ENCODE assay signal across 22 cellular contexts in genomic region chrX:130803537-130803936, GRCh38.
A peak's percentile ranks its signal among the peaks of the same experiment; 100 is the strongest.
DNase-seq lines count a peak whose midpoint lies in the region; ATAC-seq, FAIRE-seq and TF ChIP-seq lines count a peak whose summit lies in the region.
"Had no signal": no experiment of that assay in that cellular context is flagged by ENCODE, and none has a peak within 500 bp of the region (broad histone marks: within the 10 kb centered on the region; RNA-seq: fewer than 3 reads in every experiment).

No MANE protein-coding gene starts in this region.

- no peaks in the 10 kb centered on the region for H3K79me2 ChIP-seq in K562 (ENCODE audit: control insufficient read depth, insufficient read depth, low read length)

- no peak overlapping the region for H3K4me3 Mint-ChIP-seq in activated naive CD4-positive, alpha-beta T cell treated with anti-CD3 and anti-CD28 coated beads for 36 hours
- H3K4me3 Mint-ChIP-seq: B cell; CD4-positive, alpha-beta T cell; CD8-positive, alpha-beta T cell had no signal

- H3K4me3 ChIP-seq in A549 (no peak overlapping the region), IMR-90 (ENCODE audit: insufficient read depth, low read depth, low read length) (no peak overlapping the region), K562 (no peak overlapping the region)
- H3K4me3 ChIP-seq: BLaER1 treated with 17β-estradiol and CSF1 and Interleukin-3, amounts not matched to agents 10 nM and 100 nM had no signal

- no peak overlapping the region for H2BK120ac ChIP-seq in IMR-90 (ENCODE audit: low read depth, low read length)

- no peaks in the 10 kb centered on the region for H4K20me1 ChIP-seq in IMR-90 (ENCODE audit: insufficient read depth, low read length)
- no peaks in the 10 kb centered on the region for H4K20me1 ChIP-seq in K562 (replicated peaks; ENCODE audit: control insufficient read depth, insufficient read depth, low read length)

- BruUV-seq in IMR-90 (replicated peaks; lab: Mats Ljungman, UMichigan) (no TSS peak), K562 (replicated peaks; lab: Mats Ljungman, UMichigan) (no TSS peak)

- H4K91ac ChIP-seq in IMR-90 (ENCODE audit: insufficient read depth, low read depth, low read length), result no peak overlapping the region

- in situ Hi-C loops in IMR-90 (cut with MboI; ENCODE audit: low sequenced_read_pairs) (no loop called here), K562 (cut with MboI) (no loop called here)

- H3K27ac ChIP-seq in A549, result no peak overlapping the region
- H3K27ac ChIP-seq in IMR-90 (ENCODE audit: insufficient read depth, low read length), result no peak overlapping the region
- no peak overlapping the region for H3K27ac ChIP-seq in K562 (ENCODE audit: extremely low read depth, low read depth, low read length)
- H3K27ac ChIP-seq: BLaER1 treated with 17β-estradiol and CSF1 and Interleukin-3, amounts not matched to agents 10 nM and 100 nM; C4-2B had no signal

- no peak overlapping the region for H3K4ac ChIP-seq in IMR-90 (ENCODE audit: low read depth, low read length)

- no peaks in the 10 kb centered on the region for H3K9me3 Mint-ChIP-seq in activated naive CD4-positive, alpha-beta T cell treated with anti-CD3 and anti-CD28 coated beads for 36 hours
- H3K9me3 Mint-ChIP-seq: CD4-positive, alpha-beta T cell; CD8-positive, alpha-beta T cell had no signal

- no peaks in the 10 kb centered on the region for H3K27me3 Mint-ChIP-seq in activated naive CD4-positive, alpha-beta T cell treated with anti-CD3 and anti-CD28 coated beads for 36 hours (ENCODE audit: low read depth)
- H3K27me3 Mint-ChIP-seq: B cell; CD4-positive, alpha-beta T cell had no signal

- H2BK20ac ChIP-seq in IMR-90 (ENCODE audit: low read depth, low read length), result no peak overlapping the region

- no peak overlapping the region for H2AK9ac ChIP-seq in IMR-90 (replicated peaks; ENCODE audit: low read depth, low read length, poor library complexity)

- no peak overlapping the region for H2BK5ac ChIP-seq in IMR-90 (ENCODE audit: low read depth, low read length, poor library complexity, severe bottlenecking)

- POLR2A ChIA-PET in A549 (lab: Yijun Ruan, JAX), result no interaction called here
- POLR2A ChIA-PET in IMR-90 (lab: Charles Lee; ENCODE audit: unreplicated experiment), result no interaction called here
- POLR2A ChIA-PET in K562 (lab: Yijun Ruan, JAX), result no interaction called here

- H4K8ac ChIP-seq in IMR-90 (ENCODE audit: low read depth in 2 of 2, low read length in 2 of 2), result no peak overlapping the region

- no peak overlapping the region for H2AFZ ChIP-seq in IMR-90 (replicated peaks; ENCODE audit: low read length, poor library complexity)
- H2AFZ ChIP-seq in K562 (ENCODE audit: low read depth, low read length), result no peak overlapping the region

- H3K9ac ChIP-seq in IMR-90 (ENCODE audit: low read depth, low read length) (no peak overlapping the region), K562 (ENCODE audit: insufficient read depth in 1 of 2, low read depth in 2 of 2, low read length in 2 of 2) (no peak overlapping the region)
- H3K9ac ChIP-seq: BLaER1 treated with 17β-estradiol and CSF1 and Interleukin-3, amounts not matched to agents 10 nM and 100 nM had no signal

- no peak overlapping the region for H3K18ac ChIP-seq in IMR-90 (ENCODE audit: low read depth, low read length)

- H4K5ac ChIP-seq in IMR-90 (ENCODE audit: low read depth, low read length), result no peak overlapping the region

- no peaks in the 10 kb centered on the region for H3K36me3 ChIP-seq in IMR-90 (ENCODE audit: control insufficient read depth, insufficient read depth, low read length)
- no peaks in the 10 kb centered on the region for H3K36me3 ChIP-seq in K562 (ENCODE audit: control insufficient read depth, insufficient read depth, low read length)
- H3K36me3 ChIP-seq: BLaER1 treated with 17β-estradiol and CSF1 and Interleukin-3, amounts not matched to agents 10 nM and 100 nM had no signal

- no peak for TF ChIP-seq EP300 in A549 (IDR thresholded peaks at IDR 0.05)
- TF ChIP-seq EP300 in K562 (IDR thresholded peaks at IDR 0.05; ENCODE audit: low read length), result no peak

- FAIRE-seq in A549 (lab: Jason Lieb, UNC), result no peak
- FAIRE-seq in K562 (lab: Jason Lieb, UNC), result no peak
- FAIRE-seq: A204.1, GM12891, GM19239 had no signal

- peaks cover 3% of the 10 kb centered on the region; the same call in 1 of the 2 replicates for H3K9me1 ChIP-seq in IMR-90 (ENCODE audit: insufficient read depth, low read length)
- no peaks in the 10 kb centered on the region for H3K9me1 ChIP-seq in K562 (ENCODE audit: control insufficient read depth, insufficient read depth, low read length)

- TF ChIP-seq CTCF in A549 (IDR thresholded peaks at IDR 0.05), result no peak
- no peak for TF ChIP-seq CTCF in IMR-90 (conservative IDR thresholded peaks at IDR 0.05; ENCODE audit: low read depth, low read length)
- TF ChIP-seq CTCF in K562 (IDR thresholded peaks at IDR 0.05 in 2 of 3, conservative IDR thresholded peaks at IDR 0.05 in 1 of 3; ENCODE audit: insufficient read depth in 2 of 3, low read depth in 1 of 3, low read length in 3 of 3), result no peak

- H3K23ac ChIP-seq in IMR-90 (ENCODE audit: low read depth, low read length), result no peak overlapping the region

- no peak for ATAC-seq in A549
- no peak for ATAC-seq in IMR-90 (ENCODE audit: low read depth)
- no peak for ATAC-seq in K562
- no peak for ATAC-seq in activated CD4-positive, CD25-positive, alpha-beta regulatory T cell treated with anti-CD3 and anti-CD28 coated beads, Interleukin-2, amount 50 U/mL, for 24 hours
- ATAC-seq: CD8-positive, alpha-beta T cell had no signal

- dilution Hi-C loops in IMR-90 (cut with HindIII; ENCODE audit: low sequenced_read_pairs, unreplicated experiment), result no loop called here

- H3K4me2 ChIP-seq in A549 (no peak overlapping the region), IMR-90 (ENCODE audit: low read depth, low read length) (no peak overlapping the region), K562 (ENCODE audit: insufficient read depth, low read length) (no peak overlapping the region)
- H3K4me2 ChIP-seq: BLaER1 treated with 17β-estradiol and CSF1 and Interleukin-3, amounts not matched to agents 10 nM and 100 nM had no signal

- no peak overlapping the region for H3K27ac Mint-ChIP-seq in activated naive CD4-positive, alpha-beta T cell treated with anti-CD3 and anti-CD28 coated beads for 36 hours
- H3K27ac Mint-ChIP-seq: B cell; CD4-positive, alpha-beta T cell; CD8-positive, alpha-beta T cell had no signal

- no peaks in the 10 kb centered on the region for H3K36me3 Mint-ChIP-seq in activated naive CD4-positive, alpha-beta T cell treated with anti-CD3 and anti-CD28 coated beads for 36 hours (ENCODE audit: low read depth)
- H3K36me3 Mint-ChIP-seq: CD8-positive, alpha-beta T cell had no signal

- H3K9me3 ChIP-seq in A549 (no peaks in the 10 kb centered on the region), IMR-90 (ENCODE audit: control insufficient read depth, insufficient read depth, low read length) (no peaks in the 10 kb centered on the region), K562 (replicated peaks; ENCODE audit: control insufficient read depth, insufficient read depth, low read depth, low read length) (no peaks in the 10 kb centered on the region)
- H3K9me3 ChIP-seq: BLaER1 treated with 17β-estradiol and CSF1 and Interleukin-3, amounts not matched to agents 10 nM and 100 nM; Caco-2 had no signal

- H3K27me3 ChIP-seq in IMR-90 (ENCODE audit: control insufficient read depth, insufficient read depth, low read length), result no peaks in the 10 kb centered on the region
- H3K27me3 ChIP-seq in K562 (ENCODE audit: control insufficient read depth in 2 of 2, insufficient read depth in 2 of 2, low read length in 2 of 2), result no peaks in the 10 kb centered on the region

- H3K4me1 Mint-ChIP-seq in activated naive CD4-positive, alpha-beta T cell treated with anti-CD3 and anti-CD28 coated beads for 36 hours (ENCODE audit: low read depth), result no peaks in the 10 kb centered on the region
- H3K4me1 Mint-ChIP-seq: B cell had no signal

- TF ChIP-seq POLR2A in A549 (IDR thresholded peaks at IDR 0.05; ENCODE audit: low read length) (no peak), IMR-90 (IDR thresholded peaks at IDR 0.05; ENCODE audit: low read depth, low read length) (no peak), K562 (conservative IDR thresholded peaks at IDR 0.05) (no peak)

- no peak overlapping the region for H2BK15ac ChIP-seq in IMR-90 (ENCODE audit: low read depth, low read length)

- TF ChIP-seq RAD21 in A549 (conservative IDR thresholded peaks at IDR 0.05 in 1 of 2, IDR thresholded peaks at IDR 0.05 in 1 of 2) (no peak), IMR-90 (IDR thresholded peaks at IDR 0.05; ENCODE audit: low read length) (no peak), K562 (CRISPR knock-in tag; conservative IDR thresholded peaks at IDR 0.05 in 1 of 2, IDR thresholded peaks at IDR 0.05 in 1 of 2) (no peak)

- no peaks in the 10 kb centered on the region for H3K79me1 ChIP-seq in IMR-90 (ENCODE audit: low read depth in 1 of 2, low read length in 2 of 2)

- 92% methylated on average over 1 of the region's 1 CpG for WGBS in A549 (ENCODE audit: missing lambda C conversion rate)
- WGBS in IMR-90 (ENCODE audit: extremely low coverage in 2 of 2, insufficient read length in 1 of 2), 2 experiments, result no CpG with 5 or more reads among the region's 1 CpG
- WGBS in K562 (ENCODE audit: insufficient coverage, low coverage, missing lambda C conversion rate), result 80% methylated on average over 1 of the region's 1 CpG

- intact Hi-C loops in IMR-90 (cut with micrococcal nuclease), result no loop called here
- intact Hi-C loops in K562 (cut with micrococcal nuclease), result no loop called here
- intact Hi-C loops in activated naive CD4-positive, alpha-beta T cell treated with anti-CD3 and anti-CD28 coated beads for 36 hours (cut with micrococcal nuclease), result no loop called here

- H3K56ac ChIP-seq in IMR-90 (ENCODE audit: extremely low read depth, insufficient read depth, low read length), result no peak overlapping the region

- H3K4me1 ChIP-seq in A549 (no peaks in the 10 kb centered on the region), IMR-90 (ENCODE audit: control insufficient read depth, insufficient read depth, low read length) (no peaks in the 10 kb centered on the region), K562 (replicated peaks in 1 of 2; ENCODE audit: control insufficient read depth in 2 of 2, insufficient read depth in 2 of 2, low read length in 2 of 2) (no peaks in the 10 kb centered on the region; a peak in 1 of 5 replicates)
- H3K4me1 ChIP-seq: BLaER1 treated with 17β-estradiol and CSF1 and Interleukin-3, amounts not matched to agents 10 nM and 100 nM; Caco-2 had no signal

- no peak overlapping the region for H2AK5ac ChIP-seq in IMR-90 (ENCODE audit: low read depth, low read length)

- CTCF ChIA-PET in A549 (lab: Yijun Ruan, JAX) (no interaction called here), IMR-90 (lab: Yijun Ruan, JAX) (no interaction called here), K562 (lab: Yijun Ruan, JAX; ENCODE audit: low intra/inter-chr PET ratio) (no interaction called here)
- CTCF ChIA-PET in activated naive CD4-positive, alpha-beta T cell treated with anti-CD3 and anti-CD28 coated beads for 36 hours (lab: Charles Lee), result no interaction called here

- H3K14ac ChIP-seq in IMR-90 (replicated peaks; ENCODE audit: low read depth, low read length), result no peak overlapping the region

- DNase-seq in A549 (ENCODE audit: low read depth in 1 of 2, low spot score in 1 of 2), result no peak
- DNase-seq in IMR-90, result no peak
- DNase-seq in NCI-H82 treated with DMSO at 0.1 percent for 48 hours (lab: John Stamatoyannopoulos, UW; ENCODE audit: unreplicated experiment), result peak; percentile 11
- DNase-seq in K562 (ENCODE audit: extremely low read depth in 1 of 4, low spot score in 3 of 4), result no peak
- DNase-seq in activated naive CD4-positive, alpha-beta T cell treated with anti-CD3 and anti-CD28 coated beads for 36 hours, result no peak
- no peak for DNase-seq in hypothalamus (lab: John Stamatoyannopoulos, UW)
- no peak for DNase-seq in GOT3 (lab: John Stamatoyannopoulos, UW)
- DNase-seq: 8988T; AML-193; Caco-2; Calu3; CD4-positive, alpha-beta T cell; CD8-positive, alpha-beta T cell; DMS79 treated with DMSO at 0.1 percent for 48 hours; GF-D8 had no signal

Comparison
In these comparisons a context has a peak if more than half of its experiments do, and no peak if none do; other contexts are left out.
1. Of the 35 proteins assayed by ChIP-seq in both K562 and A549: peak only in K562: none; only in A549: none; in both: MAFK; in neither: 34.